ENCODE assay signal across 25 cellular contexts in genomic region chr18:13516855-13517254, GRCh38.
DNase-seq lines count a peak whose midpoint lies in the region; ATAC-seq, FAIRE-seq and TF ChIP-seq lines count a peak whose summit lies in the region.
"Had no signal": no experiment of that assay in that cellular context is flagged by ENCODE, and none has a peak within 500 bp of the region (broad histone marks: within the 10 kb centered on the region; RNA-seq: fewer than 3 reads in every experiment).

No MANE protein-coding gene starts in this region.

- H3K36me3 ChIP-seq in HepG2 (replicated peaks in 1 of 2; ENCODE audit: control insufficient read depth in 1 of 2, insufficient read depth in 2 of 2, low read length in 2 of 2) (no peaks in the 10 kb centered on the region), right lobe of liver (no peaks in the 10 kb centered on the region), endodermal cell (ENCODE audit: control insufficient read depth, insufficient read depth, low read length) (no peaks in the 10 kb centered on the region), GM23248 (ENCODE audit: low read depth) (no peaks in the 10 kb centered on the region)
- H3K36me3 ChIP-seq: HAP-1 had no signal

- H3K27me3 ChIP-seq in HepG2 (ENCODE audit: control insufficient read depth in 1 of 2, insufficient read depth in 2 of 2, low read length in 2 of 2) (no peaks in the 10 kb centered on the region), right lobe of liver (no peaks in the 10 kb centered on the region), endodermal cell (ENCODE audit: control insufficient read depth, insufficient read depth, low read length, poor library complexity, severe bottlenecking) (no peaks in the 10 kb centered on the region), GM23248 (replicated peaks; ENCODE audit: insufficient read depth) (no peaks in the 10 kb centered on the region)

- 85% methylated on average over 6 of the region's 6 CpGs for WGBS in HepG2 (ENCODE audit: low lambda C conversion rate)
- WGBS in right lobe of liver (ENCODE audit: insufficient coverage, low coverage, low lambda C conversion rate, missing lambda C conversion rate): 93% methylated on average over 5 of the region's 6 CpGs
- WGBS in endodermal cell (ENCODE audit: insufficient coverage in 1 of 2, insufficient read length in 1 of 2), 2 experiments: 93 to 94% methylated on average over 5 to 6 of the region's 6 CpGs
- WGBS in GM23248 (ENCODE audit: low coverage in 1 of 2, low lambda C conversion rate in 2 of 2, missing lambda C conversion rate in 2 of 2), 2 experiments: 72 to 78% methylated on average over 6 of the region's 6 CpGs

- no peaks in the 10 kb centered on the region for H3K9me2 ChIP-seq in GM23248 (ENCODE audit: insufficient read depth)

- no peak overlapping the region for H3K4me2 ChIP-seq in HepG2 (ENCODE audit: low read depth, low read length)
- H3K4me2 ChIP-seq in GM23248 (ENCODE audit: unreplicated experiment): no peak overlapping the region
- H3K4me2 ChIP-seq: A549 had no signal

- no peaks in the 10 kb centered on the region for H3K4me1 Mint-ChIP-seq in endodermal cell
- peaks cover 7% of the 10 kb centered on the region for H3K4me1 Mint-ChIP-seq in osteocyte (ENCODE audit: unreplicated experiment)
- H3K4me1 Mint-ChIP-seq in effector memory CD8-positive, alpha-beta T cell (ENCODE audit: low read depth in 2 of 2): peaks cover 7 to 10% of the 10 kb centered on the region in 2 donors

- no peak for ATAC-seq in HepG2
- ATAC-seq in right lobe of liver: no peak
- no peak for ATAC-seq in effector memory CD8-positive, alpha-beta T cell (replicated peaks)
- no peak for ATAC-seq in HG03025 (IDR thresholded peaks at IDR 0.05; ENCODE audit: low FRiP score, unreplicated experiment)
- ATAC-seq: A549, GM12878 had no signal

- in situ Hi-C loops in HepG2 (cut with HindIII; ENCODE audit: extremely low pct_ligation_motif_present, low pct_unique_long_range_greater_than_20kb) (no loop called here), GM23248 (cut with MboI) (no loop called here)

- no peak overlapping the region for H2AFZ ChIP-seq in HepG2 (ENCODE audit: low read length)
- no peak overlapping the region for H2AFZ ChIP-seq in GM23248

- H4K20me1 ChIP-seq in HepG2 (ENCODE audit: insufficient read depth, low read length) (no peaks in the 10 kb centered on the region), GM23248 (ENCODE audit: insufficient read depth) (no peaks in the 10 kb centered on the region)

- no peak for DNase-seq in HepG2 (ENCODE audit: low spot score)
- no peak for DNase-seq in right lobe of liver
- peak; percentile 5 for DNase-seq in endodermal cell
- peak; percentile 32 for DNase-seq in osteocyte (ENCODE audit: extremely low spot score, unreplicated experiment)
- DNase-seq in effector memory CD8-positive, alpha-beta T cell: no peak
- no peak for DNase-seq in GM23248
- DNase-seq: 8988T; ACHN; AML-193; CD4-positive, alpha-beta T cell; CD8-positive, alpha-beta memory T cell; DMS 273 treated with DMSO at 0.1 percent for 48 hours; DMS79; EL; GDM1; GOT3; HFFc6 had no signal

- POLR2A ChIA-PET in HepG2 (lab: Yijun Ruan, JAX): no interaction called here

- TF ChIP-seq POLR2A in HepG2 (IDR thresholded peaks at IDR 0.05; ENCODE audit: insufficient read depth in 1 of 2, low read depth in 2 of 2, low read length in 2 of 2) (no peak), right lobe of liver (IDR thresholded peaks at IDR 0.05) (no peak)

- H3K27ac Mint-ChIP-seq in endodermal cell: no peak overlapping the region
- no peak overlapping the region for H3K27ac Mint-ChIP-seq in osteocyte (ENCODE audit: unreplicated experiment)
- H3K27ac Mint-ChIP-seq in effector memory CD8-positive, alpha-beta T cell: no peak overlapping the region
- H3K27ac Mint-ChIP-seq: CD4-positive, alpha-beta T cell; HFFc6 had no signal

- TF ChIP-seq RAD21 in HepG2 (CRISPR knock-in tag; IDR thresholded peaks at IDR 0.05): no peak

- TF ChIP-seq CTCF in HepG2 (CRISPR knock-in tag; IDR thresholded peaks at IDR 0.05) (no peak), right lobe of liver (IDR thresholded peaks at IDR 0.05) (no peak), endodermal cell (conservative IDR thresholded peaks at IDR 0.05) (no peak), osteocyte (IDR thresholded peaks at IDR 0.05) (no peak)

- no TSS peak for BruUV-seq in HepG2 (replicated peaks; lab: Mats Ljungman, UMichigan)

- H3K4me3 ChIP-seq in HepG2 (replicated peaks in 1 of 3; ENCODE audit: insufficient read depth in 1 of 3, low read depth in 2 of 3, low read length in 3 of 3) (no peak overlapping the region), right lobe of liver (no peak overlapping the region), endodermal cell (ENCODE audit: low read length) (no peak overlapping the region), GM23248 (no peak overlapping the region)
- H3K4me3 ChIP-seq: A549, GM12878, HAP-1 had no signal

- H3K9ac ChIP-seq in HepG2 (ENCODE audit: insufficient read depth, low read depth, low read length): no peak overlapping the region
- no peak overlapping the region for H3K9ac ChIP-seq in endodermal cell (ENCODE audit: extremely low read depth, low read length, poor library complexity, severe bottlenecking)
- no peak overlapping the region for H3K9ac ChIP-seq in GM23248

- TF ChIP-seq EP300 in HepG2 (IDR thresholded peaks at IDR 0.05; ENCODE audit: low read depth in 2 of 2, low read length in 2 of 2) (no peak), HepG2 (CRISPR knock-in tag; IDR thresholded peaks at IDR 0.05; ENCODE audit: borderline replicate concordance) (no peak)

- H3K4me3 Mint-ChIP-seq in endodermal cell (no peak overlapping the region), osteocyte (ENCODE audit: unreplicated experiment) (no peak overlapping the region)
- no peak overlapping the region for H3K4me3 Mint-ChIP-seq in effector memory CD8-positive, alpha-beta T cell
- H3K4me3 Mint-ChIP-seq: CD14-positive monocyte; CD4-positive, alpha-beta T cell; CD8-positive, alpha-beta memory T cell; HFFc6 had no signal

- H3F3A ChIP-seq in GM23248 (ENCODE audit: insufficient read depth): no peaks in the 10 kb centered on the region

- H3K27ac ChIP-seq in HepG2 (ENCODE audit: extremely low read length, insufficient read depth, low read length) (no peak overlapping the region), right lobe of liver (no peak overlapping the region), endodermal cell (ENCODE audit: low read depth, low read length) (no peak overlapping the region), GM23248 (no peak overlapping the region)
- H3K27ac ChIP-seq: A549 had no signal

- CTCF ChIA-PET in HepG2 (lab: Yijun Ruan, JAX; ENCODE audit: low intra/inter-chr PET ratio, low total read pairs): no interaction called here

- intact Hi-C loops in HepG2 (cut with micrococcal nuclease; ENCODE audit: unreplicated experiment): no loop called here
- intact Hi-C loops in right lobe of liver (cut with DNase I): no loop called here

- FAIRE-seq in HepG2 (lab: Jason Lieb, UNC): no peak
- FAIRE-seq: A549, D721Med, GM12878, GM18507, H54 had no signal

- H3K27me3 Mint-ChIP-seq in endodermal cell (ENCODE audit: insufficient read depth): no peaks in the 10 kb centered on the region
- no peaks in the 10 kb centered on the region for H3K27me3 Mint-ChIP-seq in osteocyte (ENCODE audit: unreplicated experiment)
- H3K27me3 Mint-ChIP-seq in effector memory CD8-positive, alpha-beta T cell: no peaks in the 10 kb centered on the region
- H3K27me3 Mint-ChIP-seq: CD4-positive, alpha-beta T cell; CD8-positive, alpha-beta memory T cell had no signal

- H3K9me3 ChIP-seq in HepG2 (ENCODE audit: low read length) (no peaks in the 10 kb centered on the region), right lobe of liver (no peaks in the 10 kb centered on the region), endodermal cell (ENCODE audit: control insufficient read depth, low read length) (no peaks in the 10 kb centered on the region), GM23248 (ENCODE audit: low read depth) (no peaks in the 10 kb centered on the region)
- H3K9me3 ChIP-seq: A549, HAP-1 had no signal

- H3K79me2 ChIP-seq in HepG2 (ENCODE audit: insufficient read depth, low read length) (no peaks in the 10 kb centered on the region), GM23248 (ENCODE audit: insufficient read depth) (no peaks in the 10 kb centered on the region)

- H3K4me1 ChIP-seq in HepG2 (ENCODE audit: insufficient read depth, low read length) (peaks cover 34% of the 10 kb centered on the region), right lobe of liver (peaks cover 0 to 13% (median 5%) of the 10 kb centered on the region in 4 donors), endodermal cell (ENCODE audit: control insufficient read depth, insufficient read depth, low read length) (no peaks in the 10 kb centered on the region), GM23248 (ENCODE audit: insufficient read depth) (no peaks in the 10 kb centered on the region)
- H3K4me1 ChIP-seq: A549, HAP-1 had no signal

- H3K36me3 Mint-ChIP-seq in endodermal cell (ENCODE audit: low read depth) (no peaks in the 10 kb centered on the region), osteocyte (ENCODE audit: unreplicated experiment) (no peaks in the 10 kb centered on the region)
- no peaks in the 10 kb centered on the region for H3K36me3 Mint-ChIP-seq in effector memory CD8-positive, alpha-beta T cell (ENCODE audit: insufficient read depth)

- H3K9me3 Mint-ChIP-seq in endodermal cell: no peaks in the 10 kb centered on the region
- peaks cover 13% of the 10 kb centered on the region for H3K9me3 Mint-ChIP-seq in osteocyte (ENCODE audit: unreplicated experiment)
- H3K9me3 Mint-ChIP-seq in effector memory CD8-positive, alpha-beta T cell: no peaks in the 10 kb centered on the region
- H3K9me3 Mint-ChIP-seq: CD4-positive, alpha-beta T cell had no signal

Comparison
In these comparisons a context has a peak if more than half of its experiments do, and no peak if none do; other contexts are left out.
1. DNase-seq: peak in endodermal cell (single experiment) and osteocyte (single experiment); none in HepG2 (single experiment), right lobe of liver (0 of 3), effector memory CD8-positive, alpha-beta T cell (0 of 3) and GM23248 (single experiment).